ENCODE assay signal across 8 cellular contexts in the genomic region with DNA sequence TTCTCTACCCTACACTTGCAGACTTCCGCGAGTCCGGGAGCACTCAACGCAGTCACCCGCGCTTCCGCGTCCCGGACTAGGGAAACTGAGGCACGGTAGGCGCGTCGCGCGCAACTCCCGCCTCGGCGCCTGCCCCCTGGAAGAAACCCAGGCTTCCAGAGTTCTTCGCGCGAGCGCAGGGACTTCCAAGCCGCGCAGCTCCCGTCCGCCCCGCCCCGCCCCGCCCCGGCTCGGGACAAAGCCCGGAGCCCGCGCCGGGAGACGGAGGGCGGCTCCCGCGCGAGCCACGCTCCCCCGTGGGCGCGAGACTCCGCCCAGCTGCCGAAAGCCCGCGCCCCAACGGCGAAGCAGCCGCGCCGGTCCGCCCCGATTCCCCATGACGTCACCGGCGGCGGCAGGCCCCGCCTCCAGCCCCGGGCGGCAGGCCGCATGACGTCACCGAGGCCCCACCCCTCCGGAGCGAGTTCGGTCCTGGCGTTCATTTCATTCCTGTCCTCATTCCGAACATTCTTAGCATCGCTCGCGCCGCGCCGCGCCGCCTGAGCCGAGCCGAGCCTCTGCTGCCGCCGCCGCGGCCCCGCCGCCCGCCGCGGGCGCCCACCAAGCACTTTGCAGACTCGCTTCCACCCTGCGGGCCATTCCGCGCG. TPM values are rescaled to one million over a fixed set of nuclear protein-coding genes. Genes with fewer than 3 reads are reported as not detected.
DNase-seq lines count a peak whose midpoint lies in the region; ATAC-seq lines count a peak whose summit lies in the region.

A gene (plus strand): TSS at position 498 of the 647 bp plus-strand sequence.

- no peaks in the 10 kb centered on the region for H3K27me3 ChIP-seq in mucosa of stomach (ENCODE audit: control insufficient read depth, insufficient read depth, low read length)

- no peaks in the 10 kb centered on the region for H3K36me3 ChIP-seq in mucosa of stomach (ENCODE audit: control insufficient read depth, insufficient read depth, low read length)

- H3K4me1 ChIP-seq in mucosa of stomach (ENCODE audit: control insufficient read depth, insufficient read depth, low read length): no peaks in the 10 kb centered on the region

- no peaks in the 10 kb centered on the region for H3K9me3 ChIP-seq in mucosa of stomach (ENCODE audit: control insufficient read depth, low read length)

- peak within 1 kb of the TSS; percentile 20 for H3K4me3 ChIP-seq in mucosa of stomach (ENCODE audit: low read length)

- H3K9ac ChIP-seq in mucosa of stomach (ENCODE audit: low read length): peak within 1 kb of the TSS; percentile 78

- DNase-seq in C1 segment of cervical spinal cord (lab: John Stamatoyannopoulos, UW) (peak; percentile 38 to 94 (median 87)), HT-29 (ENCODE audit: low spot score) (peak; percentile 98), OCI-M1 (lab: John Stamatoyannopoulos, UW) (peak; percentile 66), activated T-helper 1 cell treated with Interleukin-2 at 50 U/mL for 16 hours (ENCODE audit: low read depth) (peak; percentile 69)
- peak; percentile 75 for DNase-seq in stimulated activated CD8-positive, alpha-beta memory T cell treated with anti-CD3 and anti-CD28 coated beads, Interleukin-4, amount 100 ng/mL, for 24 hours (ENCODE audit: low read depth)

- ATAC-seq in GM19468 (IDR thresholded peaks at IDR 0.05; ENCODE audit: extremely low read depth, unreplicated experiment): peak; percentile 61
- ATAC-seq in esophagus mucosa: peak; percentile 97

RNA-seq across cellular contexts. Expression of the gene that starts here (rescaled TPM):
- 99.5 and 102 TPM in 2 replicates for total RNA-seq in HT-29 (2014; rRNA removed; shearing (Covaris generic))
- total RNA-seq in esophagus mucosa: 35.3 TPM

Comparison
In these comparisons a context has a peak if more than half of its experiments do, and no peak if none do; other contexts are left out.
1. Peak in every context shown above with its lines: DNase-seq, ATAC-seq and H3K4me3 ChIP-seq.